Comparison of ENCODE assay signal across 1 cellular context in genomic region chr5:176570044-176570443, GRCh38.
TF ChIP-seq lines count a peak whose summit lies in the region.

No MANE protein-coding gene starts in this region.

TF ChIP-seq in K562, 482 proteins besides CTCF, POLR2A, EP300 and RAD21:
- TF ChIP-seq SMAD3 (CRISPR knock-in tag; conservative IDR thresholded peaks at IDR 0.05) (no peak), BRD9 (IDR thresholded peaks at IDR 0.05; ENCODE audit: low read depth, partially characterized antibody) (no peak), ZNF384 (IDR thresholded peaks at IDR 0.05; ENCODE audit: low read depth, low read length) (no peak)
